Comparison of ENCODE assay signal across 18 cellular contexts in genomic region chr12:4134434-4134762, GRCh38.
DNase-seq lines count a peak whose midpoint lies in the region; ATAC-seq and TF ChIP-seq lines count a peak whose summit lies in the region.
"Had no signal": no experiment of that assay in that cellular context is flagged by ENCODE, and none has a peak within 500 bp of the region (broad histone marks: within the 10 kb centered on the region; RNA-seq: fewer than 3 reads in every experiment).

No MANE protein-coding gene starts in this region.

- peak overlapping the region; percentile 9 for H3K27ac Mint-ChIP-seq in dendritic cell treated with granulocyte-macrophage colony-stimulating factor and Interleukin-4, amounts not matched to agents 40 ng/mL and 50 ng/mL, for 4 days
- H3K27ac Mint-ChIP-seq in stimulated activated memory B cell treated with anti-CD40 and anti-IgM and Interleukin-4, amounts not matched to agents 10 μg/mL and 1 μg/mL and 100 μg/mL, for 72 hours = peak overlapping the region; percentile 33

- no peak overlapping the region; the same call in 1 of the 2 replicates for H3K4ac ChIP-seq in IMR-90 (ENCODE audit: low read depth, low read length)

- H2BK120ac ChIP-seq in IMR-90 (ENCODE audit: low read depth, low read length) = 0 out of 2 replicates have a peak overlapping the region, but pooled peaks have one; percentile 48

- H3K56ac ChIP-seq in IMR-90 (ENCODE audit: extremely low read depth, insufficient read depth, low read length) = no peak overlapping the region

- H4K5ac ChIP-seq in IMR-90 (ENCODE audit: low read depth, low read length) = no peak overlapping the region

- peaks cover 11% of the 10 kb centered on the region; the same call in 1 of the 2 replicates for H3K4me1 ChIP-seq in IMR-90 (ENCODE audit: control insufficient read depth, insufficient read depth, low read length)
- H3K4me1 ChIP-seq in heart left ventricle = peaks cover 0 to 33% (median 4%) of the 10 kb centered on the region in 12 donors
- H3K4me1 ChIP-seq: pancreas had no signal

- no peaks in the 10 kb centered on the region for H3K9me3 Mint-ChIP-seq in dendritic cell treated with granulocyte-macrophage colony-stimulating factor and Interleukin-4, amounts not matched to agents 40 ng/mL and 50 ng/mL, for 4 days
- no peaks in the 10 kb centered on the region for H3K9me3 Mint-ChIP-seq in stimulated activated memory B cell treated with anti-CD40 and anti-IgM and Interleukin-4, amounts not matched to agents 10 μg/mL and 1 μg/mL and 100 μg/mL, for 72 hours
- H3K9me3 Mint-ChIP-seq: central memory CD8-positive, alpha-beta T cell had no signal

- TF ChIP-seq RAD21 in IMR-90 (IDR thresholded peaks at IDR 0.05; ENCODE audit: low read length) = no peak

- no peaks in the 10 kb centered on the region for H3K36me3 Mint-ChIP-seq in dendritic cell treated with granulocyte-macrophage colony-stimulating factor and Interleukin-4, amounts not matched to agents 40 ng/mL and 50 ng/mL, for 4 days (ENCODE audit: low read depth)
- H3K36me3 Mint-ChIP-seq in stimulated activated memory B cell treated with anti-CD40 and anti-IgM and Interleukin-4, amounts not matched to agents 10 μg/mL and 1 μg/mL and 100 μg/mL, for 72 hours = no peaks in the 10 kb centered on the region

- dilution Hi-C loops in IMR-90 (cut with HindIII; ENCODE audit: low sequenced_read_pairs, unreplicated experiment) = no loop called here

- H3K9me1 ChIP-seq in IMR-90 (ENCODE audit: insufficient read depth, low read length) = no peaks in the 10 kb centered on the region

- no peak overlapping the region for H2BK15ac ChIP-seq in IMR-90 (ENCODE audit: low read depth, low read length)

- H3K23ac ChIP-seq in IMR-90 (ENCODE audit: low read depth, low read length) = no peak overlapping the region

- H3K27me3 ChIP-seq in IMR-90 (ENCODE audit: control insufficient read depth, insufficient read depth, low read length) (no peaks in the 10 kb centered on the region), WERI-Rb-1 (ENCODE audit: insufficient read depth, low read depth, severe bottlenecking) (peaks cover 14% of the 10 kb centered on the region), heart left ventricle (peaks cover 0 to 4% (median 0%) of the 10 kb centered on the region in 9 donors)
- H3K27me3 ChIP-seq: pancreas had no signal

- TF ChIP-seq CTCF in IMR-90 (conservative IDR thresholded peaks at IDR 0.05; ENCODE audit: low read depth, low read length) = no peak
- TF ChIP-seq CTCF in WERI-Rb-1 (IDR thresholded peaks at IDR 0.05; ENCODE audit: low read depth, low read length) = no peak
- no peak for TF ChIP-seq CTCF in heart left ventricle (IDR thresholded peaks at IDR 0.05)

- no peak overlapping the region for H2AK9ac ChIP-seq in IMR-90 (replicated peaks; ENCODE audit: low read depth, low read length, poor library complexity)

- H2AFZ ChIP-seq in IMR-90 (replicated peaks; ENCODE audit: low read length, poor library complexity) = peak overlapping the region; percentile 43

- H3K4me3 ChIP-seq in IMR-90 (ENCODE audit: insufficient read depth, low read depth, low read length) (no peak overlapping the region), WERI-Rb-1 (ENCODE audit: low read depth, low read length) (no peak overlapping the region), heart left ventricle (no peak overlapping the region)
- H3K4me3 ChIP-seq: pancreas had no signal

- no peak overlapping the region for H2BK20ac ChIP-seq in IMR-90 (ENCODE audit: low read depth, low read length)

- H3K79me1 ChIP-seq in IMR-90 (ENCODE audit: low read depth in 1 of 2, low read length in 2 of 2) = no peaks in the 10 kb centered on the region

- CTCF ChIA-PET in IMR-90 (lab: Yijun Ruan, JAX) = no interaction called here

- no peak overlapping the region for H2AK5ac ChIP-seq in IMR-90 (ENCODE audit: low read depth, low read length)

- BruUV-seq in IMR-90 (replicated peaks; lab: Mats Ljungman, UMichigan) = no TSS peak

- TF ChIP-seq POLR2A in IMR-90 (IDR thresholded peaks at IDR 0.05; ENCODE audit: low read depth, low read length) (no peak), heart left ventricle (IDR thresholded peaks at IDR 0.05) (no peak)

- no peak overlapping the region for H3K9ac ChIP-seq in IMR-90 (ENCODE audit: low read depth, low read length)

- no peak overlapping the region for H3K18ac ChIP-seq in IMR-90 (ENCODE audit: low read depth, low read length)

- H2BK5ac ChIP-seq in IMR-90 (ENCODE audit: low read depth, low read length, poor library complexity, severe bottlenecking) = no peak overlapping the region

- intact Hi-C loops in IMR-90 (cut with micrococcal nuclease) = no loop called here
- intact Hi-C loops in dendritic cell treated with granulocyte-macrophage colony-stimulating factor and Interleukin-4, amounts not matched to agents 40 ng/mL and 50 ng/mL, for 4 days (cut with micrococcal nuclease) = no loop called here
- intact Hi-C loops in heart left ventricle (cut with DNase I) = no loop called here

- in situ Hi-C loops in IMR-90 (cut with MboI; ENCODE audit: low sequenced_read_pairs) = no loop called here

- H4K8ac ChIP-seq in IMR-90 (ENCODE audit: low read depth in 2 of 2, low read length in 2 of 2) = peak overlapping the region in 1 of 2 experiments; percentile 27; a peak in 1 of 4 replicates

- no peak overlapping the region for H4K91ac ChIP-seq in IMR-90 (ENCODE audit: insufficient read depth, low read depth, low read length)

- POLR2A ChIA-PET in IMR-90 (lab: Charles Lee; ENCODE audit: unreplicated experiment) = no interaction called here

- H3K36me3 ChIP-seq in IMR-90 (ENCODE audit: control insufficient read depth, insufficient read depth, low read length) = no peaks in the 10 kb centered on the region
- no peaks in the 10 kb centered on the region for H3K36me3 ChIP-seq in WERI-Rb-1
- H3K36me3 ChIP-seq in heart left ventricle = no peaks in the 10 kb centered on the region
- H3K36me3 ChIP-seq: pancreas had no signal

- WGBS in IMR-90 (ENCODE audit: extremely low coverage in 2 of 2, insufficient read length in 1 of 2), 2 experiments = no CpG with 5 or more reads among the region's 4 CpGs
- 42 to 56% (median 48%) methylated on average over 4 of the region's 4 CpGs for WGBS in heart left ventricle, 4 donors

- no peak overlapping the region; the same call in 1 of the 2 replicates for H3K4me2 ChIP-seq in IMR-90 (ENCODE audit: low read depth, low read length)

- no peak overlapping the region for H3K14ac ChIP-seq in IMR-90 (replicated peaks; ENCODE audit: low read depth, low read length)

- no peaks in the 10 kb centered on the region for H4K20me1 ChIP-seq in IMR-90 (ENCODE audit: insufficient read depth, low read length)

- H3K4me3 Mint-ChIP-seq in dendritic cell treated with granulocyte-macrophage colony-stimulating factor and Interleukin-4, amounts not matched to agents 40 ng/mL and 50 ng/mL, for 4 days = no peak overlapping the region
- H3K4me3 Mint-ChIP-seq in stimulated activated memory B cell treated with anti-CD40 and anti-IgM and Interleukin-4, amounts not matched to agents 10 μg/mL and 1 μg/mL and 100 μg/mL, for 72 hours = no peak overlapping the region
- H3K4me3 Mint-ChIP-seq: central memory CD8-positive, alpha-beta T cell had no signal

- H3K9me3 ChIP-seq in IMR-90 (ENCODE audit: control insufficient read depth, insufficient read depth, low read length) = peaks cover 3% of the 10 kb centered on the region; the same call in 1 of the 2 replicates
- H3K9me3 ChIP-seq in WERI-Rb-1 (ENCODE audit: severe bottlenecking) = no peaks in the 10 kb centered on the region
- peaks cover 0 to 14% (median 0%) of the 10 kb centered on the region in 12 donors for H3K9me3 ChIP-seq in heart left ventricle
- H3K9me3 ChIP-seq: pancreas had no signal

- H3K27me3 Mint-ChIP-seq in dendritic cell treated with granulocyte-macrophage colony-stimulating factor and Interleukin-4, amounts not matched to agents 40 ng/mL and 50 ng/mL, for 4 days = peaks cover 33% of the 10 kb centered on the region
- H3K27me3 Mint-ChIP-seq in stimulated activated memory B cell treated with anti-CD40 and anti-IgM and Interleukin-4, amounts not matched to agents 10 μg/mL and 1 μg/mL and 100 μg/mL, for 72 hours = no peaks in the 10 kb centered on the region
- H3K27me3 Mint-ChIP-seq: central memory CD8-positive, alpha-beta T cell had no signal

- ATAC-seq in IMR-90 (ENCODE audit: low read depth) (peak; percentile 34), HG02763 (IDR thresholded peaks at IDR 0.05; ENCODE audit: unreplicated experiment) (no peak), heart left ventricle (no peak)
- no peak for ATAC-seq in stimulated activated memory B cell treated with anti-CD40 and anti-IgM and Interleukin-4, amounts not matched to agents 10 μg/mL and 1 μg/mL and 100 μg/mL, for 72 hours
- ATAC-seq: HCT116, PC-3 had no signal

- peaks cover 52% of the 10 kb centered on the region for H3K4me1 Mint-ChIP-seq in dendritic cell treated with granulocyte-macrophage colony-stimulating factor and Interleukin-4, amounts not matched to agents 40 ng/mL and 50 ng/mL, for 4 days (ENCODE audit: low read depth)
- peaks cover 49% of the 10 kb centered on the region for H3K4me1 Mint-ChIP-seq in stimulated activated memory B cell treated with anti-CD40 and anti-IgM and Interleukin-4, amounts not matched to agents 10 μg/mL and 1 μg/mL and 100 μg/mL, for 72 hours

- H3K27ac ChIP-seq in IMR-90 (ENCODE audit: insufficient read depth, low read length) (no peak overlapping the region), WERI-Rb-1 (no peak overlapping the region), heart left ventricle (no peak overlapping the region)
- H3K27ac ChIP-seq: pancreas had no signal

- DNase-seq in IMR-90 (no peak), left kidney (ENCODE audit: low read depth, low spot score) (peak; percentile 62), WERI-Rb-1 (no peak), heart left ventricle (no peak)
- DNase-seq: activated CD4-positive, alpha-beta T cell treated with anti-CD3 and anti-CD28 coated beads for 4 hours; activated effector memory CD4-positive, alpha-beta T cell treated with anti-CD3 and anti-CD28 coated beads, Interleukin-2, amount 50 U/mL, for 16 hours; AML-193; effector memory CD4-positive, alpha-beta T cell; NCI-H774; pancreas; PC-3; stimulated activated CD4-positive, alpha-beta T cell treated with anti-CD3 and anti-CD28 coated beads, Interleukin-2, amount 100 ng/mL, for 48 hours; T1000 had no signal

TF ChIP-seq in IMR-90, 13 proteins besides CTCF, POLR2A, EP300 and RAD21:
- TF ChIP-seq MAZ (IDR thresholded peaks at IDR 0.05; ENCODE audit: borderline replicate concordance, low read depth, low read length) = no peak
